9 cellular contexts compared by ENCODE assay signal in genomic region chr9:124855944-124856773, GRCh38. TPM values are rescaled to one million over a fixed set of nuclear protein-coding genes. Genes with fewer than 3 reads are reported as not detected.
A peak's percentile ranks its signal among the peaks of the same experiment; 100 is the strongest.
DNase-seq lines count a peak whose midpoint lies in the region; ATAC-seq and TF ChIP-seq lines count a peak whose summit lies in the region.
"Had no signal": no experiment of that assay in that cellular context is flagged by ENCODE, and none has a peak within 500 bp of the region (broad histone marks: within the 10 kb centered on the region; RNA-seq: fewer than 3 reads in every experiment).

No MANE protein-coding gene starts in this region.

- H3K9me3 Mint-ChIP-seq in activated naive CD8-positive, alpha-beta T cell treated with anti-CD3 and anti-CD28 coated beads, Interleukin-2, amount 50 U/mL, for 24 hours, result no peaks in the 10 kb centered on the region
- H3K9me3 Mint-ChIP-seq: activated B cell treated with CpG ODN at 0.5 μM for 24 hours had no signal

- H3K27me3 Mint-ChIP-seq in activated naive CD8-positive, alpha-beta T cell treated with anti-CD3 and anti-CD28 coated beads, Interleukin-2, amount 50 U/mL, for 24 hours, result peaks cover 4% of the 10 kb centered on the region
- H3K27me3 Mint-ChIP-seq: activated B cell treated with CpG ODN at 0.5 μM for 24 hours had no signal

- H3K4me1 Mint-ChIP-seq in activated naive CD8-positive, alpha-beta T cell treated with anti-CD3 and anti-CD28 coated beads, Interleukin-2, amount 50 U/mL, for 24 hours, result peaks cover 41% of the 10 kb centered on the region

- peaks cover 31% of the 10 kb centered on the region for H3K36me3 ChIP-seq in Karpas-422 (ENCODE audit: insufficient read depth, low read length)
- peaks cover 45% of the 10 kb centered on the region for H3K36me3 ChIP-seq in osteoblast (ENCODE audit: insufficient read depth, low read length)

- H3K9ac ChIP-seq in Karpas-422 (ENCODE audit: low read length), result no peak overlapping the region

- H3K4me2 ChIP-seq in Karpas-422 (ENCODE audit: low read depth, low read length, poor library complexity, severe bottlenecking), result no peak overlapping the region
- H3K4me2 ChIP-seq in osteoblast (ENCODE audit: insufficient read depth, low read length), result no peak overlapping the region

- H3K4me1 ChIP-seq in Karpas-422 (ENCODE audit: low read length) (peaks cover 29% of the 10 kb centered on the region), osteoblast (ENCODE audit: insufficient read depth, low read length) (peaks cover 32% of the 10 kb centered on the region)

- no peak overlapping the region for H2AFZ ChIP-seq in Karpas-422 (ENCODE audit: low read length)
- H2AFZ ChIP-seq in osteoblast (ENCODE audit: low read length), result no peak overlapping the region

- H3K9me3 ChIP-seq in Karpas-422 (ENCODE audit: low read length) (no peaks in the 10 kb centered on the region), osteoblast (ENCODE audit: low read depth, low read length) (no peaks in the 10 kb centered on the region)

- H3K36me3 Mint-ChIP-seq in activated naive CD8-positive, alpha-beta T cell treated with anti-CD3 and anti-CD28 coated beads, Interleukin-2, amount 50 U/mL, for 24 hours (ENCODE audit: low read depth), result peaks cover 44% of the 10 kb centered on the region

- peak overlapping the region; percentile 15 for H3K27ac Mint-ChIP-seq in activated naive CD8-positive, alpha-beta T cell treated with anti-CD3 and anti-CD28 coated beads, Interleukin-2, amount 50 U/mL, for 24 hours
- H3K27ac Mint-ChIP-seq: activated B cell treated with CpG ODN at 0.5 μM for 24 hours had no signal

- ATAC-seq in activated naive CD8-positive, alpha-beta T cell treated with anti-CD3 and anti-CD28 coated beads, Interleukin-2, amount 50 U/mL, for 24 hours, result peak; percentile 22
- no peak for ATAC-seq in HG03354 (IDR thresholded peaks at IDR 0.05; ENCODE audit: poor library complexity, severe bottlenecking, unreplicated experiment)

- DNase-seq in SKM-1 treated with dmso at 0.1 percent for 144 hours (lab: John Stamatoyannopoulos, UW; ENCODE audit: unreplicated experiment), result peak; percentile 36
- no peak for DNase-seq in SKM-1 (lab: John Stamatoyannopoulos, UW; ENCODE audit: unreplicated experiment)
- peak; percentile 84 for DNase-seq in Karpas-422
- peak; percentile 42 for DNase-seq in activated naive CD8-positive, alpha-beta T cell treated with anti-CD3 and anti-CD28 coated beads, Interleukin-2, amount 50 U/mL, for 24 hours
- peak; percentile 92 for DNase-seq in osteoblast (ENCODE audit: insufficient read length, low spot score, missing footprints)
- no peak for DNase-seq in cerebellum (ENCODE audit: low spot score)
- no peak for DNase-seq in NCI-H526 treated with DMSO at 0.1 percent for 48 hours (lab: John Stamatoyannopoulos, UW)
- DNase-seq: activated B cell treated with CpG ODN at 0.5 μM for 24 hours had no signal

- no peaks in the 10 kb centered on the region for H3K27me3 ChIP-seq in Karpas-422 (ENCODE audit: low read length)
- no peaks in the 10 kb centered on the region for H3K27me3 ChIP-seq in osteoblast (ENCODE audit: insufficient read depth, low read length)

- peak; percentile 40 for TF ChIP-seq CTCF in osteoblast (IDR thresholded peaks at IDR 0.05; ENCODE audit: extremely low read depth, low read depth, low read length)

- no peak overlapping the region for H3K27ac ChIP-seq in Karpas-422 (ENCODE audit: low read length)
- H3K27ac ChIP-seq in osteoblast (ENCODE audit: low read depth, low read length), result no peak overlapping the region

- H3K4me3 ChIP-seq in Karpas-422 (ENCODE audit: low read length), result no peak overlapping the region
- no peak overlapping the region for H3K4me3 ChIP-seq in osteoblast (ENCODE audit: insufficient read depth, low read length)

- H3K9me2 ChIP-seq in Karpas-422 (replicated peaks; ENCODE audit: insufficient read depth, low read length), result no peaks in the 10 kb centered on the region

- H4K20me1 ChIP-seq in Karpas-422 (ENCODE audit: insufficient read depth, low read depth, low read length) (peaks cover 41% of the 10 kb centered on the region), osteoblast (ENCODE audit: insufficient read depth, low read length) (peaks cover 51% of the 10 kb centered on the region)

- no peak overlapping the region for H3K4me3 Mint-ChIP-seq in activated naive CD8-positive, alpha-beta T cell treated with anti-CD3 and anti-CD28 coated beads, Interleukin-2, amount 50 U/mL, for 24 hours
- H3K4me3 Mint-ChIP-seq: activated B cell treated with CpG ODN at 0.5 μM for 24 hours had no signal

- peaks cover 23% of the 10 kb centered on the region for H3K79me2 ChIP-seq in Karpas-422 (ENCODE audit: low read length)
- peaks cover 28% of the 10 kb centered on the region for H3K79me2 ChIP-seq in osteoblast (ENCODE audit: insufficient read depth, low read length)

RNA-seq across cellular contexts. Expression of gene WDR38, which starts 2.9 kb away (rescaled TPM):
- not detected in 2 replicates for total RNA-seq in Karpas-422 (2014; rRNA removed; shearing (Covaris generic); ENCODE audit: low replicate concordance)
- not detected in 2 replicates for total RNA-seq in osteoblast
- total RNA-seq in cerebellum, result 0.27 TPM
- total RNA-seq: activated B cell treated with CpG ODN at 0.5 μM for 24 hours had no signal

RNA-seq across cellular contexts. Expression of gene RPL35, which starts 5.6 kb away (rescaled TPM):
- total RNA-seq in Karpas-422 (2014; rRNA removed; shearing (Covaris generic); ENCODE audit: low replicate concordance), result 3,451 and 4,363 TPM in 2 replicates
- total RNA-seq in osteoblast, result 1,644 and 1,645 TPM in 2 replicates
- 401 TPM for total RNA-seq in cerebellum

RNA-seq across cellular contexts. Expression of gene ARPC5L, which starts 5.8 kb away (rescaled TPM):
- total RNA-seq in Karpas-422 (2014; rRNA removed; shearing (Covaris generic); ENCODE audit: low replicate concordance), result 56.8 and 124 TPM in 2 replicates
- total RNA-seq in osteoblast (9.8 and 11.8 TPM in 2 replicates), cerebellum (13.8 TPM)

Comparison
In these comparisons a context has a peak if more than half of its experiments do, and no peak if none do; other contexts are left out.
1. DNase-seq: peak in SKM-1 treated with dmso at 0.1 percent for 144 hours (single experiment), Karpas-422 (single experiment), activated naive CD8-positive, alpha-beta T cell treated with anti-CD3 and anti-CD28 coated beads, Interleukin-2, amount 50 U/mL, for 24 hours (single experiment) and osteoblast (single experiment); none in SKM-1 (single experiment), cerebellum (single experiment) and NCI-H526 treated with DMSO at 0.1 percent for 48 hours (single experiment).